2 cellular contexts compared by ENCODE assay signal in genomic region chr11:62401356-62401755, GRCh38.
TF ChIP-seq lines count a peak whose summit lies in the region.

No MANE protein-coding gene starts in this region.

TF ChIP-seq in SK-N-SH, 30 proteins besides CTCF, POLR2A, EP300 and RAD21 (continued from another document):
- TF ChIP-seq IRF3 (IDR thresholded peaks at IDR 0.05; ENCODE audit: low read depth, low read length) (no peak), SMC3 (IDR thresholded peaks at IDR 0.05; ENCODE audit: low read depth, low read length) (no peak), RXRA (IDR thresholded peaks at IDR 0.05; ENCODE audit: borderline replicate concordance, low read depth) (no peak)
TF ChIP-seq in SK-N-SH: peak in this region for 0.

TF ChIP-seq in SK-N-SH treated with all-trans-retinoic acid at 6 μM for 48 hours, 23 proteins besides CTCF, POLR2A, EP300 and RAD21 (continued from another document):
- TF ChIP-seq PATZ1 (CRISPR knock-in tag; IDR thresholded peaks at IDR 0.05; ENCODE audit: borderline replicate concordance) (no peak), TCF4 (CRISPR knock-in tag; IDR thresholded peaks at IDR 0.05; ENCODE audit: borderline replicate concordance) (no peak), PPARA (CRISPR knock-in tag; IDR thresholded peaks at IDR 0.05; ENCODE audit: borderline replicate concordance) (no peak), RARB (CRISPR knock-in tag; IDR thresholded peaks at IDR 0.05) (no peak), TSHZ2 (CRISPR knock-in tag; IDR thresholded peaks at IDR 0.05) (no peak), CSRNP3 (CRISPR knock-in tag; IDR thresholded peaks at IDR 0.05) (no peak)
